Comparison of ENCODE assay signal across 1 cellular context in genomic region chr16:12181220-12181619, GRCh38.
TF ChIP-seq lines count a peak whose summit lies in the region.

No MANE protein-coding gene starts in this region.

TF ChIP-seq in H1, 55 proteins besides CTCF, POLR2A, EP300 and RAD21:
- 0 out of 2 replicates have a peak, but pooled peaks have one; percentile 23 for TF ChIP-seq E2F6 (IDR thresholded peaks at IDR 0.05)
